In the genomic region with DNA sequence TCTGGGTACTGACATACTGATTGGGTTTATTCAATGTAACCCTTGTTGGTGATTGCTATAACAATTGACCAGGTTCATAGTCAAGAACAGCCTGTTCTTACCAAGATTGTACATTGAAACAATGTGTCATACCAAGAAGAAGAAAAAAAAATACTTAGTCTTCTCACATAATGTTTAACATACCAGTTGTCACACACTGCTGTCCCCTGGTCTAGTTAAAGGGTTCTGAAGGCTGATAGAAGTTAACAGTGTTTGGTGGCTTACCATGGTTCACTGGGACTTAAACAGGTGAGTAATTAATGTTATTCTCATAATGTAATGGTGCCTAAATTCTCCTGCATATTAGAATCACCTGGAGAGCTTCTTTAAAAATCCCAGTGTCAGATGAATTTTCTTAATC, we compare ENCODE assay signal across 28 cellular contexts. TPM values are rescaled to one million over a fixed set of nuclear protein-coding genes. Genes with fewer than 3 reads are reported as not detected.
DNase-seq lines count a peak whose midpoint lies in the region; ATAC-seq, FAIRE-seq and TF ChIP-seq lines count a peak whose summit lies in the region.
"Had no signal": no experiment of that assay in that cellular context is flagged by ENCODE, and none has a peak within 500 bp of the region (broad histone marks: within the 10 kb centered on the region; RNA-seq: fewer than 3 reads in every experiment).

No MANE protein-coding gene starts in this region.

- TF ChIP-seq CTCF in endothelial cell (IDR thresholded peaks at IDR 0.05; ENCODE audit: unreplicated experiment) (no peak), uterus (IDR thresholded peaks at IDR 0.05) (no peak), suprapubic skin (IDR thresholded peaks at IDR 0.05) (no peak)

- no peak for TF ChIP-seq POLR2A in uterus (IDR thresholded peaks at IDR 0.05)
- TF ChIP-seq POLR2A in suprapubic skin (IDR thresholded peaks at IDR 0.05) = no peak

- no peak overlapping the region for H3K4me3 ChIP-seq in mucosa of rectum (ENCODE audit: low read length in 2 of 2)
- no peak overlapping the region for H3K4me3 ChIP-seq in uterus
- no peak overlapping the region for H3K4me3 ChIP-seq in suprapubic skin
- H3K4me3 ChIP-seq: HAP-1, ovary, SJSA1 had no signal

- intact Hi-C loops in uterus (cut with DNase I; ENCODE audit: low total_unique reads) = no loop called here

- H3K9me3 ChIP-seq in mucosa of rectum (ENCODE audit: control insufficient read depth in 2 of 2, low read length in 2 of 2) (no peaks in the 10 kb centered on the region), uterus (no peaks in the 10 kb centered on the region), suprapubic skin (no peaks in the 10 kb centered on the region)
- H3K9me3 ChIP-seq: HAP-1, ovary, SJSA1 had no signal

- peak; percentile 71 for ATAC-seq in GM18861 (IDR thresholded peaks at IDR 0.05; ENCODE audit: unreplicated experiment)
- ATAC-seq in GM21619 (IDR thresholded peaks at IDR 0.05; ENCODE audit: unreplicated experiment) = peak; percentile 59
- ATAC-seq in HG03196 (IDR thresholded peaks at IDR 0.05; ENCODE audit: unreplicated experiment) = peak; percentile 51
- ATAC-seq: left cardiac atrium; natural killer cell treated with Interleukin-12 subunit alpha and Interleukin-12 subunit beta and Interleukin-15 and Interleukin-18, amount 100 ng/mL, for 72 hours; Panc1; WTC11 had no signal

- no peaks in the 10 kb centered on the region for H3K27me3 Mint-ChIP-seq in endothelial cell (ENCODE audit: unreplicated experiment)
- H3K27me3 Mint-ChIP-seq: activated CD4-positive, alpha-beta memory T cell treated with anti-CD3 and anti-CD28 coated beads for 36 hours; CD4-positive, alpha-beta T cell; natural killer cell treated with Interleukin-12 subunit alpha and Interleukin-12 subunit beta and Interleukin-15 and Interleukin-18, amount 100 ng/mL, for 72 hours had no signal

- no peaks in the 10 kb centered on the region for H3K27me3 ChIP-seq in mucosa of rectum (ENCODE audit: control insufficient read depth in 2 of 2, insufficient read depth in 2 of 2, low read length in 2 of 2)
- no peaks in the 10 kb centered on the region for H3K27me3 ChIP-seq in uterus
- H3K27me3 ChIP-seq in suprapubic skin = no peaks in the 10 kb centered on the region
- H3K27me3 ChIP-seq: ovary, SJSA1 had no signal

- DNase-seq in endothelial cell (ENCODE audit: low spot score) (no peak), uterus (no peak), suprapubic skin (ENCODE audit: low spot score in 2 of 2) (no peak), urothelium cell line (ENCODE audit: low spot score) (no peak)
- DNase-seq: activated CD4-positive, alpha-beta memory T cell treated with anti-CD3 and anti-CD28 coated beads for 36 hours; activated gamma-delta T cell treated with Interleukin-2 at 50 U/mL for 16 hours; CD4-positive, alpha-beta T cell; cortex of kidney; GF-D8; glutamatergic neuron; left cardiac atrium; mesendoderm; NCI-H1930; NCI-H345; NK-92 treated with Interleukin-12 subunit alpha and Interleukin-12 subunit beta, amount 100 ng/mL, for 24 hours; ovary; T-helper 2 cell had no signal

- H3K9ac ChIP-seq in mucosa of rectum (ENCODE audit: low read depth in 1 of 2, low read length in 2 of 2) = no peak overlapping the region

- no peak overlapping the region for H3K27ac Mint-ChIP-seq in endothelial cell (ENCODE audit: unreplicated experiment)
- H3K27ac Mint-ChIP-seq: activated CD4-positive, alpha-beta memory T cell treated with anti-CD3 and anti-CD28 coated beads for 36 hours; CD4-positive, alpha-beta T cell; WTC11 had no signal

- no peak for FAIRE-seq in urothelium cell line (lab: Jason Lieb, UNC)
- FAIRE-seq: endometrium, GM12891 had no signal

- H3K4me3 Mint-ChIP-seq in endothelial cell (ENCODE audit: unreplicated experiment) = no peak overlapping the region
- H3K4me3 Mint-ChIP-seq: activated CD4-positive, alpha-beta memory T cell treated with anti-CD3 and anti-CD28 coated beads for 36 hours; CD4-positive, alpha-beta T cell; natural killer cell treated with Interleukin-12 subunit alpha and Interleukin-12 subunit beta and Interleukin-15 and Interleukin-18, amount 100 ng/mL, for 72 hours; WTC11 had no signal

- H3K4me1 ChIP-seq in mucosa of rectum (ENCODE audit: control insufficient read depth in 2 of 2, insufficient read depth in 2 of 2, low read length in 2 of 2) (no peaks in the 10 kb centered on the region), uterus (no peaks in the 10 kb centered on the region), suprapubic skin (no peaks in the 10 kb centered on the region)
- H3K4me1 ChIP-seq: HAP-1 had no signal

- H3K36me3 Mint-ChIP-seq in endothelial cell (ENCODE audit: low read depth, unreplicated experiment) = no peaks in the 10 kb centered on the region

- H3K4me1 Mint-ChIP-seq in endothelial cell (ENCODE audit: unreplicated experiment) = no peaks in the 10 kb centered on the region
- H3K4me1 Mint-ChIP-seq: WTC11 had no signal

- no peaks in the 10 kb centered on the region for H3K36me3 ChIP-seq in mucosa of rectum (ENCODE audit: control insufficient read depth in 2 of 2, insufficient read depth in 2 of 2, low read length in 2 of 2)
- H3K36me3 ChIP-seq in uterus = no peaks in the 10 kb centered on the region
- no peaks in the 10 kb centered on the region for H3K36me3 ChIP-seq in suprapubic skin
- H3K36me3 ChIP-seq: HAP-1, ovary, SJSA1 had no signal

- H3K27ac ChIP-seq in mucosa of rectum (ENCODE audit: low read depth in 2 of 2, low read length in 2 of 2) (peak overlapping the region; percentile 7 to 68), uterus (no peak overlapping the region), suprapubic skin (no peak overlapping the region)
- H3K27ac ChIP-seq: ovary, SJSA1 had no signal

- TF ChIP-seq EP300 in suprapubic skin (IDR thresholded peaks at IDR 0.05) = no peak

- no peaks in the 10 kb centered on the region for H3K9me3 Mint-ChIP-seq in endothelial cell (ENCODE audit: unreplicated experiment)
- H3K9me3 Mint-ChIP-seq: CD4-positive, alpha-beta T cell; natural killer cell treated with Interleukin-12 subunit alpha and Interleukin-12 subunit beta and Interleukin-15 and Interleukin-18, amount 100 ng/mL, for 72 hours had no signal

RNA-seq across cellular contexts. Expression of a gene that starts 18.5 kb away (rescaled TPM):
- total RNA-seq in endothelial cell (ENCODE audit: unreplicated experiment) (22.2 TPM), uterus (10 to 100 TPM in 3 of 4 donors, 1 to 10 TPM in 1; 4.6 to 62.8 (median 21.9) TPM), suprapubic skin (10 to 100 TPM; 32.4 to 46.6 (median 36.7) TPM)

Comparison
In these comparisons a context has a peak if more than half of its experiments do, and no peak if none do; other contexts are left out.
1. H3K27ac ChIP-seq: peak in mucosa of rectum (2 of 2); none in uterus (0 of 2) and suprapubic skin (single experiment).
2. Peak in every context shown above with its lines, with median percentiles within 50 percentile points of each other: ATAC-seq.